Comparison of ENCODE assay signal across 12 cellular contexts in the genomic region with DNA sequence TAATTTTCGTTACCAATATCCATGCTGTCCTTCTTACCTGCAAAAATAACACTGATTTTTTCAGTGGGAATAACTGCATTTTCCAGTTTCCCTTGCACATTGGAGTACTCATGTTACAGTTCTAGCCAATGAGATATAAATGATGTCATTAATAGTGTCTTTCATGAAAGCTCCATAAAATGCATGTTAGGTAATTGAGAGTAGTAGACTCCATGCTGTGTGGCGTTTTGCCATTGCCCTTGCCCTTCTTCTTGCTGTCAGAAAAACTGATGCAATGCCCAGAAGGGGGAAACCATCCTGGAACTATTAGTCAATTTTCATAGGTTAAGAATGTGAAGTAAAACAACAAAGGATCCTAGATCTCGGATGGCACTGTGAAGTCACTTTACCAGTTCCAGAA.
"Had no signal": no experiment of that assay in that cellular context is flagged by ENCODE, and none has a peak within 500 bp of the region (broad histone marks: within the 10 kb centered on the region; RNA-seq: fewer than 3 reads in every experiment).

No MANE protein-coding gene starts in this region.

- DNase-seq: activated CD4-positive, alpha-beta T cell treated with anti-CD3 and anti-CD28 coated beads, Interleukin-2, amount 50 U/mL, for 1 hour; activated CD4-positive, CD25-positive, alpha-beta regulatory T cell; activated CD8-positive, alpha-beta memory T cell treated with anti-CD3 and anti-CD28 coated beads for 24 hours; activated naive CD8-positive, alpha-beta T cell treated with anti-CD3 and anti-CD28 coated beads for 36 hours; effector memory CD4-positive, alpha-beta T cell; hypothalamus; kidney; left ventricle myocardium inferior; naive B cell; stimulated activated CD4-positive, alpha-beta T cell treated with anti-CD3 and anti-CD28 coated beads, Interleukin-2, amount 100 ng/mL, for 48 hours; T-helper 17 cell had no signal

- ATAC-seq: stimulated activated memory B cell treated with anti-CD40 and anti-IgM and Interleukin-4, amounts not matched to agents 10 μg/mL and 1 μg/mL and 100 μg/mL, for 72 hours; T-helper 17 cell had no signal

- H3K4me3 ChIP-seq: left ventricle myocardium inferior had no signal
